Comparison of ENCODE assay signal across 1 cellular context in genomic region chr19:58129284-58129683, GRCh38.
A peak's percentile ranks its signal among the peaks of the same experiment; 100 is the strongest.
TF ChIP-seq lines count a peak whose summit lies in the region.

No MANE protein-coding gene starts in this region.

TF ChIP-seq in IMR-90, 13 proteins besides CTCF, POLR2A, EP300 and RAD21:
- TF ChIP-seq NFE2L2 (IDR thresholded peaks at IDR 0.05; ENCODE audit: low read depth, low read length) (no peak), MAFK (IDR thresholded peaks at IDR 0.05; ENCODE audit: low read depth, low read length) (peak; percentile 27; the same call in 1 of the 2 replicates)
